ENCODE assay signal across 9 cellular contexts in genomic region chr2:7725132-7725849, GRCh38.
DNase-seq lines count a peak whose midpoint lies in the region; ATAC-seq lines count a peak whose summit lies in the region.
"Had no signal": no experiment of that assay in that cellular context is flagged by ENCODE, and none has a peak within 500 bp of the region (broad histone marks: within the 10 kb centered on the region; RNA-seq: fewer than 3 reads in every experiment).

No MANE protein-coding gene starts in this region.

- H3K36me3 ChIP-seq in effector memory CD4-positive, alpha-beta T cell (ENCODE audit: control insufficient read depth, insufficient read depth, low read length) = no peaks in the 10 kb centered on the region
- no peaks in the 10 kb centered on the region for H3K36me3 ChIP-seq in rectal smooth muscle tissue (ENCODE audit: control insufficient read depth, insufficient read depth, low read length)

- no peaks in the 10 kb centered on the region for H3K9me3 ChIP-seq in effector memory CD4-positive, alpha-beta T cell (ENCODE audit: control insufficient read depth, low read length)

- DNase-seq in NCI-H446 treated with DMSO at 0.1 percent for 48 hours (lab: John Stamatoyannopoulos, UW) (peak; percentile 0), NCI-H446 (lab: John Stamatoyannopoulos, UW) (no peak), NK-92 (lab: John Stamatoyannopoulos, UW; ENCODE audit: unreplicated experiment) (peak; percentile 32), foreskin melanocyte (no peak), SKM-1 treated with dmso at 0.1 percent for 144 hours (lab: John Stamatoyannopoulos, UW; ENCODE audit: unreplicated experiment) (no peak)
- peak in 1 of 3 donors; percentile 10 for DNase-seq in effector memory CD4-positive, alpha-beta T cell
- DNase-seq: KBM-7 had no signal

- H3K4me3 ChIP-seq in effector memory CD4-positive, alpha-beta T cell (ENCODE audit: insufficient read depth, low read depth, low read length, poor library complexity, severe bottlenecking) = no peak overlapping the region
- peak overlapping the region; percentile 8 for H3K4me3 ChIP-seq in rectal smooth muscle tissue (ENCODE audit: low read length)

- H3K27me3 ChIP-seq in effector memory CD4-positive, alpha-beta T cell (replicated peaks; ENCODE audit: control insufficient read depth, insufficient read depth, low read length, poor library complexity, severe bottlenecking) = no peaks in the 10 kb centered on the region
- H3K27me3 ChIP-seq in rectal smooth muscle tissue (ENCODE audit: control insufficient read depth, insufficient read depth, low read length) = no peaks in the 10 kb centered on the region

- peaks cover 3% of the 10 kb centered on the region for H3K4me1 ChIP-seq in effector memory CD4-positive, alpha-beta T cell (ENCODE audit: control insufficient read depth, insufficient read depth, low read length, poor library complexity, severe bottlenecking)
- H3K4me1 ChIP-seq in rectal smooth muscle tissue (ENCODE audit: control insufficient read depth, insufficient read depth, low read length) = peaks cover 7% of the 10 kb centered on the region

- H3K9ac ChIP-seq in rectal smooth muscle tissue (ENCODE audit: low read length) = no peak overlapping the region

- peak overlapping the region; percentile 2 for H3K27ac ChIP-seq in effector memory CD4-positive, alpha-beta T cell (ENCODE audit: insufficient read depth, low read length, poor library complexity, severe bottlenecking)
- no peak overlapping the region for H3K27ac ChIP-seq in rectal smooth muscle tissue (ENCODE audit: low read depth, low read length)

- no peak for ATAC-seq in HG03442 (IDR thresholded peaks at IDR 0.05; ENCODE audit: unreplicated experiment)

Comparison
In these comparisons a context has a peak if more than half of its experiments do, and no peak if none do; other contexts are left out.
1. DNase-seq: peak in NCI-H446 treated with DMSO at 0.1 percent for 48 hours (single experiment) and NK-92 (single experiment); none in NCI-H446 (0 of 2), foreskin melanocyte (single experiment) and SKM-1 treated with dmso at 0.1 percent for 144 hours (single experiment).